In the genomic region with DNA sequence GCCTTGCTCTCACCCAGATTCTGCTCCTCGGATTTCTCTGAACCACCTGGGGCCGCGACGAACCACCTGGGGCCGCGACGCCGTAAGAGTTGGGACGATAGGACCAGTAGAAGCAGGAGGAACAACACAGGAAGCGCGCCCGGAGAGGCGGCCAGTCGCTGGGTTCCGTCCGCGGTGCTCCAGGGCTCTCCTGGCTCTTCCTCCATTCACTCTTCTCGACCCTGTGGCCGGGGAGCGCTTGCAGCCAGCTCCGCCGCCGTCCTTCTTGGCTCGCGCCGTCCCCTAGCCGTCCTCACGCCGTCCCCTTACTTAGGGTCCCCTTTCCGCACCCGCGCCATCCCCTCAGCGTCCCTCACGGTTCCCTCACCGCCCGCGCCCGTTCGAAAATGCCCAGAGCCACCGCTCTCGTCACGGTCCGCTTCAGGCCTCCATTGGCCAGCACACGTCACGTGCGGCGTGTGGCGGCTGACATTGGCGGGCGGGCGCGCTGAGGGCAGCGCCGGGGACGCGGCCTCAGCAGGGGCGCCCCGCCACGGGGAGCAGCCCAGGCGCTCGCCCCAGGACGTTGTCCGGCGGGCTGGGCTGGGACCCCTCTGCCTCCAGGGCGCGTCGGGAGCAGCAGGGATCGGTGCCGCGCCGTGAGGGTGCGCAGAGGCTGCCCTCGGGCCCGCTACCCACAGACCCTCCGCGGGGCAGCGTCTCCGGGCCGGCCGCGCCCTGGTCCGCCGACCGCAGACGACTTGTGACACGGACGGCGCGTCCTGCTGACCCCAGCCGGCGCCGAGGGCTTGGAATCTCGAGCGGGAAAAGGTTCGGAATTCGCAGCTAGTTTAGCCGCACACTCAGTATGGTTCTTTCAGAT, we compare ENCODE assay signal across 8 cellular contexts. TPM values are rescaled to one million over a fixed set of nuclear protein-coding genes. Genes with fewer than 3 reads are reported as not detected.
DNase-seq lines count a peak whose midpoint lies in the region; ATAC-seq lines count a peak whose summit lies in the region.

No MANE protein-coding gene starts in this region.

- CTCF ChIA-PET in activated CD4-positive, alpha-beta memory T cell treated with anti-CD3 and anti-CD28 coated beads, Interleukin-2, amount 10 ng/mL, durations not matched to agents 7 days and 5 days (lab: Charles Lee) = interaction anchor here (1.8 to 2.5 kb wide), 2 partner anchors 17 to 35 kb away, joined by 5 to 8 read pairs; no protein-coding TSS in a partner anchor

- H3K36me3 Mint-ChIP-seq in activated CD4-positive, alpha-beta memory T cell treated with anti-CD3 and anti-CD28 coated beads, Interleukin-2, amount 10 ng/mL, durations not matched to agents 7 days and 5 days (ENCODE audit: low read depth) = peaks cover 12% of the 10 kb centered on the region

- peak; percentile 81 for DNase-seq in GM19238 (ENCODE audit: insufficient read length, low spot score)
- DNase-seq in NCI-H524 treated with DMSO at 0.1 percent for 48 hours (lab: John Stamatoyannopoulos, UW) = peak; percentile 27
- DNase-seq in activated CD4-positive, alpha-beta memory T cell treated with anti-CD3 and anti-CD28 coated beads, Interleukin-2, amount 10 ng/mL, durations not matched to agents 7 days and 5 days = peak; percentile 84
- DNase-seq in effector CD8-positive, alpha-beta T cell (lab: John Stamatoyannopoulos, UW) = peak; percentile 69
- DNase-seq in medulla oblongata (ENCODE audit: extremely low spot score) = peak; percentile 93
- DNase-seq in stimulated activated CD8-positive, alpha-beta memory T cell treated with anti-CD3 and anti-CD28 coated beads, Interleukin-12 subunit alpha, Interleukin-12 subunit beta, amount 100 ng/mL, for 1 hour (ENCODE audit: low read depth) = peak; percentile 69

- H3K4me1 ChIP-seq in BLaER1 treated with 17β-estradiol and CSF1 and Interleukin-3, amounts not matched to agents 10 nM and 100 nM = peaks cover 8 to 21% (median 17%) of the 10 kb centered on the region in 10 experiments; a peak in 19 of 20 replicates

- H3K36me3 ChIP-seq in BLaER1 treated with 17β-estradiol and CSF1 and Interleukin-3, amounts not matched to agents 10 nM and 100 nM = 0 out of 22 replicates have a peak, but pooled peaks cover 0 to 5% (median 0%) of the 10 kb centered on the region in 11 experiments

- H3K4me2 ChIP-seq in BLaER1 treated with 17β-estradiol and CSF1 and Interleukin-3, amounts not matched to agents 10 nM and 100 nM = peak overlapping the region; percentile 78 to 95 (median 90)

- H3K4me3 Mint-ChIP-seq in activated CD4-positive, alpha-beta memory T cell treated with anti-CD3 and anti-CD28 coated beads, Interleukin-2, amount 10 ng/mL, durations not matched to agents 7 days and 5 days = peak overlapping the region; percentile 91

- ATAC-seq in HG03439 (IDR thresholded peaks at IDR 0.05; ENCODE audit: unreplicated experiment) = peak; percentile 96

- peak overlapping the region; percentile 79 for H3K27ac Mint-ChIP-seq in activated CD4-positive, alpha-beta memory T cell treated with anti-CD3 and anti-CD28 coated beads, Interleukin-2, amount 10 ng/mL, durations not matched to agents 7 days and 5 days

- H4K20me1 ChIP-seq in BLaER1 treated with 17β-estradiol and CSF1 and Interleukin-3, amounts not matched to agents 10 nM and 100 nM = no peaks in the 10 kb centered on the region

- POLR2A ChIA-PET in activated CD4-positive, alpha-beta memory T cell treated with anti-CD3 and anti-CD28 coated beads, Interleukin-2, amount 10 ng/mL, durations not matched to agents 7 days and 5 days (lab: Charles Lee) = interaction anchor here (0.8 to 1.0 kb wide), 2 partner anchors 12 to 184 kb away, joined by 3 read pairs; no protein-coding TSS in a partner anchor

- H3K9me3 Mint-ChIP-seq in activated CD4-positive, alpha-beta memory T cell treated with anti-CD3 and anti-CD28 coated beads, Interleukin-2, amount 10 ng/mL, durations not matched to agents 7 days and 5 days = no peaks in the 10 kb centered on the region

- H3K27me3 ChIP-seq in BLaER1 treated with 17β-estradiol and CSF1 and Interleukin-3, amounts not matched to agents 10 nM and 100 nM = no peaks in the 10 kb centered on the region

- peak overlapping the region; percentile 80 to 95 (median 88) for H3K9ac ChIP-seq in BLaER1 treated with 17β-estradiol and CSF1 and Interleukin-3, amounts not matched to agents 10 nM and 100 nM

- peaks cover 2% of the 10 kb centered on the region for H3K27me3 Mint-ChIP-seq in activated CD4-positive, alpha-beta memory T cell treated with anti-CD3 and anti-CD28 coated beads, Interleukin-2, amount 10 ng/mL, durations not matched to agents 7 days and 5 days

- H3K27ac ChIP-seq in BLaER1 treated with 17β-estradiol and CSF1 and Interleukin-3, amounts not matched to agents 10 nM and 100 nM = peak overlapping the region; percentile 80 to 90 (median 86)

- H3K4me3 ChIP-seq in BLaER1 treated with 17β-estradiol and CSF1 and Interleukin-3, amounts not matched to agents 10 nM and 100 nM = peak overlapping the region; percentile 72 to 91 (median 82)

- H3K4me1 Mint-ChIP-seq in activated CD4-positive, alpha-beta memory T cell treated with anti-CD3 and anti-CD28 coated beads, Interleukin-2, amount 10 ng/mL, durations not matched to agents 7 days and 5 days = peaks cover 20% of the 10 kb centered on the region

- H3K9me3 ChIP-seq in BLaER1 treated with 17β-estradiol and CSF1 and Interleukin-3, amounts not matched to agents 10 nM and 100 nM (replicated peaks in 1 of 11) = peaks cover 19 to 36% (median 28%) of the 10 kb centered on the region in 11 experiments

RNA-seq across cellular contexts. Expression of gene PTPDC1, which starts 53.7 kb away (rescaled TPM):
- 1 to 10 TPM; 3.9 TPM for total RNA-seq in activated CD4-positive, alpha-beta memory T cell treated with anti-CD3 and anti-CD28 coated beads, Interleukin-2, amount 10 ng/mL, durations not matched to agents 7 days and 5 days

Comparison
In these comparisons a context has a peak if more than half of its experiments do, and no peak if none do; other contexts are left out.
1. Peak in every context shown above with its lines: DNase-seq, ATAC-seq, H3K4me3 ChIP-seq and H3K27ac ChIP-seq.
2. DNase-seq: peak in every context shown above with its lines; median percentile 93 in medulla oblongata; 84 in activated CD4-positive, alpha-beta memory T cell treated with anti-CD3 and anti-CD28 coated beads, Interleukin-2, amount 10 ng/mL, durations not matched to agents 7 days and 5 days; 81 in GM19238; 69 in effector CD8-positive, alpha-beta T cell; 69 in stimulated activated CD8-positive, alpha-beta memory T cell treated with anti-CD3 and anti-CD28 coated beads, Interleukin-12 subunit alpha, Interleukin-12 subunit beta, amount 100 ng/mL, for 1 hour; 27 in NCI-H524 treated with DMSO at 0.1 percent for 48 hours.